In the genomic region with DNA sequence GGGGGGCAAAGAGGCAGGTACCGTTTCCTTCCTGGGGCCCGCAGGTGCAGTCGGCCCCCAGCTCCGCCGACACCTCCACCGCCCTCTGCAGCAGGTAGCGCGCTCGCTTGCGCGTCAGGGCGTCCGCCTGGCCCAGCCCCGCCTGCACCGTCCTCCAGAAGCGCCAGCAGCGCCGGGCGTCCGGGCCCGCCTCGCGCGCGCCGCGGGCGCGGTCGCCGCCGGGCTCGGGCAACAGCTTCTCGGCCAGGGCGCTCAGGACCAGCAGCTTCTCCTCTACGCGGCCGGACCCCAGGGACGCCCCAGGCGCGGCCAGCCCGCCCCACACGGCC, we compare ENCODE assay signal across 8 cellular contexts. TPM values are rescaled to one million over a fixed set of nuclear protein-coding genes. Genes with fewer than 3 reads are reported as not detected.
DNase-seq lines count a peak whose midpoint lies in the region; ATAC-seq and TF ChIP-seq lines count a peak whose summit lies in the region.

No MANE protein-coding gene starts in this region.

- peak overlapping the region in 1 of 2 experiments; percentile 34 for H3K23ac ChIP-seq in mesenchymal stem cell (ENCODE audit: low read length in 2 of 2)

- H3K36me3 ChIP-seq in colonic mucosa (no peaks in the 10 kb centered on the region), mesenchymal stem cell (ENCODE audit: control insufficient read depth in 1 of 2, insufficient read depth in 2 of 2, low read depth in 1 of 2, low read length in 2 of 2) (peaks cover 0 to 7% of the 10 kb centered on the region in 2 experiments)

- peak overlapping the region in 1 of 2 experiments; percentile 3 for H2BK12ac ChIP-seq in mesenchymal stem cell (ENCODE audit: low read length in 2 of 2)

- peak overlapping the region in 1 of 2 experiments; percentile 54 for H3K4ac ChIP-seq in mesenchymal stem cell (ENCODE audit: low read depth in 1 of 2, low read length in 2 of 2)

- no peaks in the 10 kb centered on the region for H3K9me3 ChIP-seq in colonic mucosa
- no peaks in the 10 kb centered on the region for H3K9me3 ChIP-seq in mesenchymal stem cell (ENCODE audit: control insufficient read depth, low read length)

- H3K9ac ChIP-seq in colonic mucosa (ENCODE audit: low read depth in 2 of 2, low read length in 2 of 2): peak overlapping the region; percentile 89 to 90
- H3K9ac ChIP-seq in mesenchymal stem cell (ENCODE audit: low read length): peak overlapping the region; percentile 81

- peak overlapping the region; percentile 95 for H4K91ac ChIP-seq in mesenchymal stem cell (ENCODE audit: low read length)

- ATAC-seq in HG02678 (IDR thresholded peaks at IDR 0.05; ENCODE audit: unreplicated experiment): peak; percentile 70

- H2BK15ac ChIP-seq in mesenchymal stem cell (ENCODE audit: low read depth, poor library complexity, severe bottlenecking): peak overlapping the region; percentile 96

- WGBS in mesenchymal stem cell: 0% methylated on average over 27 of the region's 43 CpGs

- no peak for TF ChIP-seq CTCF in colonic mucosa (IDR thresholded peaks at IDR 0.05)

- H3K4me3 ChIP-seq in colonic mucosa (peak overlapping the region; percentile 83), mesenchymal stem cell (ENCODE audit: insufficient read depth in 1 of 2, low read depth in 1 of 2, low read length in 2 of 2) (peak overlapping the region; percentile 88)

- H2AFZ ChIP-seq in mesenchymal stem cell (ENCODE audit: low read depth, low read length): peak overlapping the region; percentile 97

- H2BK120ac ChIP-seq in mesenchymal stem cell (ENCODE audit: low read depth, low read length): peak overlapping the region; percentile 43

- peak overlapping the region; percentile 84 for H3K27ac ChIP-seq in colonic mucosa
- H3K27ac ChIP-seq in mesenchymal stem cell (ENCODE audit: low read length, poor library complexity, severe bottlenecking): no peak overlapping the region

- no peak overlapping the region for H2AK5ac ChIP-seq in mesenchymal stem cell (ENCODE audit: low read length, severe bottlenecking)

- intact Hi-C loops in colonic mucosa (cut with DNase I): no loop called here

- H3K79me1 ChIP-seq in mesenchymal stem cell (replicated peaks; ENCODE audit: low read length, poor library complexity, severe bottlenecking): peaks cover 17% of the 10 kb centered on the region

- peak overlapping the region; percentile 89 to 96 for H3K18ac ChIP-seq in mesenchymal stem cell (ENCODE audit: low read depth in 1 of 2, low read length in 2 of 2)

- H3K4me2 ChIP-seq in mesenchymal stem cell (ENCODE audit: low read length, poor library complexity, severe bottlenecking): peak overlapping the region; percentile 94

- no peak overlapping the region for H2BK5ac ChIP-seq in mesenchymal stem cell (ENCODE audit: low read depth, low read length, poor library complexity, severe bottlenecking)

- H4K8ac ChIP-seq in mesenchymal stem cell (ENCODE audit: low read length): peak overlapping the region; percentile 84

- H3K14ac ChIP-seq in mesenchymal stem cell (ENCODE audit: low read length in 2 of 2): peak overlapping the region; percentile 47 to 97

- H3K27me3 ChIP-seq in colonic mucosa (no peaks in the 10 kb centered on the region), mesenchymal stem cell (ENCODE audit: control insufficient read depth in 1 of 2, insufficient read depth in 1 of 2, low read length in 2 of 2) (peaks cover 5 to 14% of the 10 kb centered on the region in 2 experiments)

- DNase-seq in NCI-H1417 (lab: John Stamatoyannopoulos, UW) (peak; percentile 32 to 86 (median 79)), NCI-H1417 treated with DMSO at 0.1 percent for 48 hours (lab: John Stamatoyannopoulos, UW) (no peak), NCI-H128 (lab: John Stamatoyannopoulos, UW; ENCODE audit: unreplicated experiment) (peak; percentile 37), colonic mucosa (peak; percentile 76), mesenchymal stem cell (no peak)
- DNase-seq in activated CD4-positive, CD25-positive, alpha-beta regulatory T cell treated with anti-CD3 and anti-CD28 coated beads, Interleukin-2, amount 50 U/mL, for 72 hours: peak; percentile 73
- DNase-seq in stimulated activated CD8-positive, alpha-beta memory T cell treated with anti-CD3 and anti-CD28 coated beads, Interleukin-15, amount 100 ng/mL, for 24 hours (ENCODE audit: low read depth): peak; percentile 40

- H3K4me1 ChIP-seq in colonic mucosa (peaks cover 4% of the 10 kb centered on the region), mesenchymal stem cell (ENCODE audit: control insufficient read depth, insufficient read depth, low read depth, low read length) (peaks cover 2% of the 10 kb centered on the region)

RNA-seq across cellular contexts. Expression of gene TARBP1, which starts 0.9 kb away (rescaled TPM):
- total RNA-seq in colonic mucosa: 10 to 100 TPM; 19.6 to 23.1 TPM
- polyA plus RNA-seq in mesenchymal stem cell (2013, experiment 1 of 2): 8.1 TPM
- 6.9 TPM for polyA plus RNA-seq in mesenchymal stem cell (2013, experiment 2 of 2)

Comparison
In these comparisons a context has a peak if more than half of its experiments do, and no peak if none do; other contexts are left out.
1. DNase-seq: peak in NCI-H1417 (3 of 3), NCI-H128 (single experiment), activated CD4-positive, CD25-positive, alpha-beta regulatory T cell treated with anti-CD3 and anti-CD28 coated beads, Interleukin-2, amount 50 U/mL, for 72 hours (single experiment), colonic mucosa (single experiment) and stimulated activated CD8-positive, alpha-beta memory T cell treated with anti-CD3 and anti-CD28 coated beads, Interleukin-15, amount 100 ng/mL, for 24 hours (single experiment); none in NCI-H1417 treated with DMSO at 0.1 percent for 48 hours (single experiment) and mesenchymal stem cell (single experiment).